ENCODE assay signal across 29 cellular contexts in genomic region chr2:183718246-183718645, GRCh38.
"Had no signal": no experiment of that assay in that cellular context is flagged by ENCODE, and none has a peak within 500 bp of the region (broad histone marks: within the 10 kb centered on the region; RNA-seq: fewer than 3 reads in every experiment).

No MANE protein-coding gene starts in this region.

- H3K4me1 ChIP-seq: stomach, suprapubic skin, testis, thyroid gland, tibial artery, tibial nerve, transverse colon, upper lobe of left lung, upper lobe of right lung, uterus, vagina had no signal

- H3K9me3 ChIP-seq: stomach, suprapubic skin, testis, thoracic aorta, thyroid gland, tibial artery, tibial nerve, transverse colon, upper lobe of left lung, upper lobe of right lung, uterus, vagina had no signal

- H3K4me1 Mint-ChIP-seq: stimulated activated effector memory CD8-positive, alpha-beta T cell treated with anti-CD3 and anti-CD28 coated beads, Interleukin-12 subunit alpha, Interleukin-12 subunit beta, amount 100 ng/mL, for 72 hours; stimulated activated memory B cell treated with anti-CD40 and anti-IgM and Interleukin-4, amounts not matched to agents 10 μg/mL and 1 μg/mL and 100 μg/mL, for 72 hours; stimulated activated naive B cell treated with anti-CD40 and anti-IgM and Interleukin-4, amounts not matched to agents 10 μg/mL and 1 μg/mL and 100 μg/mL, for 72 hours; stimulated activated naive CD8-positive, alpha-beta T cell treated with anti-CD3 and anti-CD28 coated beads, Interleukin-15, amount 100 ng/mL, for 72 hours had no signal

- DNase-seq: stimulated activated CD4-positive, alpha-beta T cell treated with anti-CD3 and anti-CD28 coated beads, Interleukin-2, amount 100 ng/mL, for 48 hours; stimulated activated CD4-positive, alpha-beta T cell treated with anti-CD3 and anti-CD28 coated beads, Interleukin-4, amount 100 ng/mL, for 1 hour; stimulated activated CD4-positive, alpha-beta T cell treated with anti-CD3 and anti-CD28 coated beads, Interleukin-4, amount 100 ng/mL, for 24 hours; stimulated activated CD4-positive, alpha-beta T cell treated with anti-CD3 and anti-CD28 coated beads, Interleukin-4, amount 100 ng/mL, for 4 hours; stimulated activated CD8-positive, alpha-beta memory T cell treated with anti-CD3 and anti-CD28 coated beads, Interleukin-4, amount 100 ng/mL, for 48 hours; stimulated activated naive B cell treated with anti-CD40 and anti-IgM and Interleukin-4, amounts not matched to agents 10 μg/mL and 1 μg/mL and 100 μg/mL, for 72 hours; stimulated activated naive CD4-positive, alpha-beta T cell; stimulated activated naive CD4-positive, alpha-beta T cell treated with Interleukin-2 at 50 U/mL for 16 hours; stimulated activated naive CD8-positive, alpha-beta T cell treated with anti-CD3 and anti-CD28 coated beads, Interleukin-15, amount 100 ng/mL, for 72 hours; stimulated activated naive CD8-positive, alpha-beta T cell treated with anti-CD3 and anti-CD28 coated beads, Interleukin-15, Interleukin-2, amounts not matched to agents 100 U/mL and 50 U/mL, for 24 hours; stomach; substantia nigra; testis; thyroid gland; tibial artery; transverse colon; trophoblast cell; upper lobe of left lung; upper lobe of right lung; uterus had no signal

- FAIRE-seq: urothelium cell line had no signal

- H3K36me3 Mint-ChIP-seq: stimulated activated effector memory CD8-positive, alpha-beta T cell treated with anti-CD3 and anti-CD28 coated beads, Interleukin-12 subunit alpha, Interleukin-12 subunit beta, amount 100 ng/mL, for 72 hours; stimulated activated memory B cell treated with anti-CD40 and anti-IgM and Interleukin-4, amounts not matched to agents 10 μg/mL and 1 μg/mL and 100 μg/mL, for 72 hours; stimulated activated naive B cell treated with anti-CD40 and anti-IgM and Interleukin-4, amounts not matched to agents 10 μg/mL and 1 μg/mL and 100 μg/mL, for 72 hours; type B pancreatic cell had no signal

- ATAC-seq: stimulated activated effector memory CD8-positive, alpha-beta T cell treated with anti-CD3 and anti-CD28 coated beads, Interleukin-12 subunit alpha, Interleukin-12 subunit beta, amount 100 ng/mL, for 72 hours; stimulated activated memory B cell treated with anti-CD40 and anti-IgM and Interleukin-4, amounts not matched to agents 10 μg/mL and 1 μg/mL and 100 μg/mL, for 72 hours; stimulated activated naive B cell treated with anti-CD40 and anti-IgM and Interleukin-4, amounts not matched to agents 10 μg/mL and 1 μg/mL and 100 μg/mL, for 72 hours; stimulated activated naive CD8-positive, alpha-beta T cell treated with anti-CD3 and anti-CD28 coated beads, Interleukin-15, amount 100 ng/mL, for 72 hours; stimulated activated naive CD8-positive, alpha-beta T cell treated with anti-CD3 and anti-CD28 coated beads, Interleukin-15, Interleukin-2, amounts not matched to agents 100 U/mL and 50 U/mL, for 24 hours; upper lobe of right lung had no signal

- H3K27ac Mint-ChIP-seq: stimulated activated effector memory CD8-positive, alpha-beta T cell treated with anti-CD3 and anti-CD28 coated beads, Interleukin-12 subunit alpha, Interleukin-12 subunit beta, amount 100 ng/mL, for 72 hours; stimulated activated memory B cell treated with anti-CD40 and anti-IgM and Interleukin-4, amounts not matched to agents 10 μg/mL and 1 μg/mL and 100 μg/mL, for 72 hours; stimulated activated naive B cell treated with anti-CD40 and anti-IgM and Interleukin-4, amounts not matched to agents 10 μg/mL and 1 μg/mL and 100 μg/mL, for 72 hours; stimulated activated naive CD8-positive, alpha-beta T cell treated with anti-CD3 and anti-CD28 coated beads, Interleukin-15, amount 100 ng/mL, for 72 hours; stimulated activated naive CD8-positive, alpha-beta T cell treated with anti-CD3 and anti-CD28 coated beads, Interleukin-15, Interleukin-2, amounts not matched to agents 100 ng/mL and 50 ng/mL, for 24 hours; type B pancreatic cell had no signal

- H3K4me3 Mint-ChIP-seq: stimulated activated effector memory CD8-positive, alpha-beta T cell treated with anti-CD3 and anti-CD28 coated beads, Interleukin-12 subunit alpha, Interleukin-12 subunit beta, amount 100 ng/mL, for 72 hours; stimulated activated memory B cell treated with anti-CD40 and anti-IgM and Interleukin-4, amounts not matched to agents 10 μg/mL and 1 μg/mL and 100 μg/mL, for 72 hours; stimulated activated naive B cell treated with anti-CD40 and anti-IgM and Interleukin-4, amounts not matched to agents 10 μg/mL and 1 μg/mL and 100 μg/mL, for 72 hours; stimulated activated naive CD8-positive, alpha-beta T cell treated with anti-CD3 and anti-CD28 coated beads, Interleukin-15, amount 100 ng/mL, for 72 hours; stimulated activated naive CD8-positive, alpha-beta T cell treated with anti-CD3 and anti-CD28 coated beads, Interleukin-15, Interleukin-2, amounts not matched to agents 100 ng/mL and 50 ng/mL, for 24 hours; type B pancreatic cell had no signal

- H3K4me3 ChIP-seq: stomach, suprapubic skin, testis, thoracic aorta, thyroid gland, tibial artery, tibial nerve, transverse colon, upper lobe of left lung, upper lobe of right lung, uterus, vagina had no signal

- H3K36me3 ChIP-seq: stomach, suprapubic skin, thoracic aorta, thyroid gland, tibial artery, tibial nerve, transverse colon, upper lobe of left lung, upper lobe of right lung, uterus, vagina had no signal

- H3K27me3 ChIP-seq: stomach, suprapubic skin, testis, thyroid gland, tibial artery, tibial nerve, transverse colon, upper lobe of left lung, upper lobe of right lung, uterus, vagina had no signal

- H3K27me3 Mint-ChIP-seq: stimulated activated memory B cell treated with anti-CD40 and anti-IgM and Interleukin-4, amounts not matched to agents 10 μg/mL and 1 μg/mL and 100 μg/mL, for 72 hours; stimulated activated naive B cell treated with anti-CD40 and anti-IgM and Interleukin-4, amounts not matched to agents 10 μg/mL and 1 μg/mL and 100 μg/mL, for 72 hours; stimulated activated naive CD8-positive, alpha-beta T cell treated with anti-CD3 and anti-CD28 coated beads, Interleukin-15, amount 100 ng/mL, for 72 hours; stimulated activated naive CD8-positive, alpha-beta T cell treated with anti-CD3 and anti-CD28 coated beads, Interleukin-15, Interleukin-2, amounts not matched to agents 100 ng/mL and 50 ng/mL, for 24 hours; type B pancreatic cell had no signal

- H3K27ac ChIP-seq: stomach, suprapubic skin, testis, thoracic aorta, thyroid gland, tibial artery, tibial nerve, transverse colon, upper lobe of left lung, upper lobe of right lung, uterus, vagina had no signal
